In genomic region chr1:5595531-5596170, GRCh38 we compare ENCODE assay signal across 21 cellular contexts.
DNase-seq lines count a peak whose midpoint lies in the region; ATAC-seq and TF ChIP-seq lines count a peak whose summit lies in the region.
"Had no signal": no experiment of that assay in that cellular context is flagged by ENCODE, and none has a peak within 500 bp of the region (broad histone marks: within the 10 kb centered on the region; RNA-seq: fewer than 3 reads in every experiment).

No MANE protein-coding gene starts in this region.

- H3K4me1 ChIP-seq in right atrium auricular region (peaks cover 0 to 10% of the 10 kb centered on the region in 2 donors), right cardiac atrium (ENCODE audit: control insufficient read depth, insufficient read depth, low read length) (no peaks in the 10 kb centered on the region), endodermal cell (ENCODE audit: control insufficient read depth, insufficient read depth, low read length) (no peaks in the 10 kb centered on the region), neural progenitor cell (peaks cover 19% of the 10 kb centered on the region), HAP-1 (no peaks in the 10 kb centered on the region)

- H3K36me3 Mint-ChIP-seq in endodermal cell (ENCODE audit: low read depth), result no peaks in the 10 kb centered on the region
- H3K36me3 Mint-ChIP-seq in neural progenitor cell, result no peaks in the 10 kb centered on the region
- H3K36me3 Mint-ChIP-seq: CD4-positive, alpha-beta memory T cell had no signal

- H3K4me2 ChIP-seq in neural progenitor cell, result no peak overlapping the region

- no peaks in the 10 kb centered on the region for H3K79me2 ChIP-seq in neural progenitor cell (ENCODE audit: low read depth)

- peaks cover 14% of the 10 kb centered on the region for H3K9me3 Mint-ChIP-seq in endodermal cell
- peaks cover 16% of the 10 kb centered on the region for H3K9me3 Mint-ChIP-seq in neural progenitor cell

- H2AFZ ChIP-seq in neural progenitor cell (replicated peaks), result no peak overlapping the region
- H2AFZ ChIP-seq: GM23248 had no signal

- intact Hi-C loops in right cardiac atrium (cut with DNase I), result no loop called here

- H3K4me3 Mint-ChIP-seq in endodermal cell, result no peak overlapping the region
- no peak overlapping the region for H3K4me3 Mint-ChIP-seq in neural progenitor cell
- H3K4me3 Mint-ChIP-seq: CD4-positive, alpha-beta memory T cell had no signal

- peaks cover 31% of the 10 kb centered on the region for H3K4me1 Mint-ChIP-seq in endodermal cell
- peaks cover 41% of the 10 kb centered on the region for H3K4me1 Mint-ChIP-seq in neural progenitor cell
- H3K4me1 Mint-ChIP-seq: CD4-positive, alpha-beta memory T cell had no signal

- no peak overlapping the region for H3K27ac Mint-ChIP-seq in endodermal cell
- H3K27ac Mint-ChIP-seq in neural progenitor cell, result peak overlapping the region; percentile 57
- H3K27ac Mint-ChIP-seq: CD4-positive, alpha-beta memory T cell had no signal

- H3K27me3 Mint-ChIP-seq in endodermal cell (ENCODE audit: insufficient read depth), result peaks cover 15% of the 10 kb centered on the region
- H3K27me3 Mint-ChIP-seq in neural progenitor cell (ENCODE audit: insufficient read depth, low read depth), result peaks cover 5% of the 10 kb centered on the region

- in situ Hi-C loops in HAP-1 (cut with MboI; ENCODE audit: low sequenced_read_pairs), result no loop called here

- peaks cover 8% of the 10 kb centered on the region for H3F3A ChIP-seq in neural progenitor cell (ENCODE audit: low read depth)

- no peak overlapping the region for H3K9ac ChIP-seq in endodermal cell (ENCODE audit: extremely low read depth, low read length, poor library complexity, severe bottlenecking)
- H3K9ac ChIP-seq in neural progenitor cell, result no peak overlapping the region
- H3K9ac ChIP-seq: BLaER1, GM23248 had no signal

- no peaks in the 10 kb centered on the region for H3K27me3 ChIP-seq in right atrium auricular region
- no peaks in the 10 kb centered on the region for H3K27me3 ChIP-seq in right cardiac atrium (ENCODE audit: control insufficient read depth, insufficient read depth)
- H3K27me3 ChIP-seq in endodermal cell (ENCODE audit: control insufficient read depth, insufficient read depth, low read length, poor library complexity, severe bottlenecking), result no peaks in the 10 kb centered on the region
- no peaks in the 10 kb centered on the region for H3K27me3 ChIP-seq in neural progenitor cell
- H3K27me3 ChIP-seq in HAP-1 (ENCODE audit: low read depth), result no peaks in the 10 kb centered on the region
- H3K27me3 ChIP-seq: BLaER1, MG63 had no signal

- no peaks in the 10 kb centered on the region for H4K20me1 ChIP-seq in neural progenitor cell (ENCODE audit: low read depth)
- H4K20me1 ChIP-seq: BLaER1 had no signal

- H3K36me3 ChIP-seq in right atrium auricular region, result no peaks in the 10 kb centered on the region
- H3K36me3 ChIP-seq in endodermal cell (ENCODE audit: control insufficient read depth, insufficient read depth, low read length), result no peaks in the 10 kb centered on the region
- no peaks in the 10 kb centered on the region for H3K36me3 ChIP-seq in neural progenitor cell
- H3K36me3 ChIP-seq in HAP-1 (replicated peaks), result no peaks in the 10 kb centered on the region
- H3K36me3 ChIP-seq: BLaER1, MG63 had no signal

- H3K9me3 ChIP-seq in right atrium auricular region (peaks cover 0 to 17% of the 10 kb centered on the region in 2 donors), right cardiac atrium (ENCODE audit: control insufficient read depth, low read length) (no peaks in the 10 kb centered on the region), endodermal cell (ENCODE audit: control insufficient read depth, low read length) (peaks cover 8% of the 10 kb centered on the region), neural progenitor cell (ENCODE audit: low read depth) (peaks cover 5% of the 10 kb centered on the region), HAP-1 (no peaks in the 10 kb centered on the region; the same call in 1 of the 2 replicates)
- H3K9me3 ChIP-seq: MG63 had no signal

- H3K27ac ChIP-seq in right atrium auricular region (no peak overlapping the region), right cardiac atrium (ENCODE audit: low read length) (no peak overlapping the region), endodermal cell (ENCODE audit: low read depth, low read length) (no peak overlapping the region), neural progenitor cell (no peak overlapping the region)
- H3K27ac ChIP-seq: BLaER1, GM23248 had no signal

- 80% methylated on average over 17 of the region's 17 CpGs for WGBS in right cardiac atrium
- WGBS in endodermal cell (ENCODE audit: insufficient coverage in 1 of 2, insufficient read length in 1 of 2), 2 experiments, result 94 to 96% methylated on average over 14 to 17 of the region's 17 CpGs

- H3K4me3 ChIP-seq in right atrium auricular region, result no peak overlapping the region
- H3K4me3 ChIP-seq in right cardiac atrium (ENCODE audit: low read length), result no peak overlapping the region
- H3K4me3 ChIP-seq in endodermal cell (ENCODE audit: low read length), result no peak overlapping the region
- no peak overlapping the region for H3K4me3 ChIP-seq in neural progenitor cell
- no peak overlapping the region for H3K4me3 ChIP-seq in HAP-1
- H3K4me3 ChIP-seq: BLaER1, GM12878, GM23248, MG63 had no signal

- DNase-seq in right atrium auricular region (ENCODE audit: low spot score) (peak; percentile 28), right cardiac atrium (no peak), endodermal cell (peak; percentile 35), neural progenitor cell (ENCODE audit: low spot score) (no peak), HAP-1 (ENCODE audit: low spot score in 2 of 2) (no peak), activated gamma-delta T cell treated with Interleukin-2 at 50 U/mL for 16 hours (no peak), NCI-H1048 (lab: John Stamatoyannopoulos, UW) (no peak)
- DNase-seq: Calu3; CD4-positive, alpha-beta memory T cell; GF-D8; GM23248; Kasumi-1; MG63; NCI-H1092; NCI-H1436 treated with DMSO at 0.1 percent for 48 hours; NCI-H2029; NCI-H2171 treated with DMSO at 0.1 percent for 48 hours; OCI-M1; Right ventricle myocardium superior had no signal

- no peak for ATAC-seq in right cardiac atrium
- ATAC-seq: GM12878 had no signal

- TF ChIP-seq CTCF in right atrium auricular region (IDR thresholded peaks at IDR 0.05) (no peak), endodermal cell (conservative IDR thresholded peaks at IDR 0.05) (peak; percentile 23), neural progenitor cell (IDR thresholded peaks at IDR 0.05) (no peak)

Comparison
In these comparisons a context has a peak if more than half of its experiments do, and no peak if none do; other contexts are left out.
1. DNase-seq: peak in right atrium auricular region (single experiment) and endodermal cell (single experiment); none in right cardiac atrium (0 of 3), neural progenitor cell (single experiment), HAP-1 (0 of 2), activated gamma-delta T cell treated with Interleukin-2 at 50 U/mL for 16 hours (single experiment) and NCI-H1048 (single experiment).